In genomic region chr16:85417156-85417860, GRCh38 we compare ENCODE assay signal across 13 cellular contexts.
DNase-seq lines count a peak whose midpoint lies in the region; ATAC-seq and TF ChIP-seq lines count a peak whose summit lies in the region.
"Had no signal": no experiment of that assay in that cellular context is flagged by ENCODE, and none has a peak within 500 bp of the region (broad histone marks: within the 10 kb centered on the region; RNA-seq: fewer than 3 reads in every experiment).

No MANE protein-coding gene starts in this region.

- peaks cover 6% of the 10 kb centered on the region for H3K4me1 Mint-ChIP-seq in activated CD4-positive, alpha-beta memory T cell treated with anti-CD3 and anti-CD28 coated beads for 36 hours (ENCODE audit: low read depth)
- H3K4me1 Mint-ChIP-seq in activated CD4-positive, alpha-beta memory T cell treated with anti-CD3 and anti-CD28 coated beads, Interleukin-2, amount 10 ng/mL, durations not matched to agents 7 days and 5 days = peaks cover 2% of the 10 kb centered on the region
- H3K4me1 Mint-ChIP-seq in activated B cell treated with CpG ODN at 0.5 μM for 24 hours = no peaks in the 10 kb centered on the region
- peaks cover 35% of the 10 kb centered on the region for H3K4me1 Mint-ChIP-seq in nephron progenitor cell

- DNase-seq in activated CD4-positive, alpha-beta memory T cell treated with anti-CD3 and anti-CD28 coated beads for 36 hours = peak; percentile 7
- DNase-seq in activated CD4-positive, alpha-beta memory T cell treated with anti-CD3 and anti-CD28 coated beads, Interleukin-2, amount 10 ng/mL, durations not matched to agents 7 days and 5 days = no peak
- peak; percentile 41 for DNase-seq in DMS79 (lab: John Stamatoyannopoulos, UW)
- peak; percentile 6 for DNase-seq in activated B cell treated with CpG ODN at 0.5 μM for 24 hours
- DNase-seq in nephron progenitor cell = peak; percentile 3
- no peak for DNase-seq in AG20443 (ENCODE audit: low spot score)
- no peak for DNase-seq in colonic mucosa
- DNase-seq: Calu3; central memory CD4-positive, alpha-beta T cell; endodermal cell had no signal

- CTCF ChIA-PET in activated CD4-positive, alpha-beta memory T cell treated with anti-CD3 and anti-CD28 coated beads for 36 hours (lab: Charles Lee) = interaction anchor here (17.1 kb wide), 1 partner anchor 195 kb away, joined by 271 read pairs; the partner anchor contains the start of gene GSE1
- CTCF ChIA-PET in activated CD4-positive, alpha-beta memory T cell treated with anti-CD3 and anti-CD28 coated beads, Interleukin-2, amount 10 ng/mL, durations not matched to agents 7 days and 5 days (lab: Charles Lee) = interaction anchor here (1.5 kb wide), 1 partner anchor 199 kb away, joined by 13 read pairs; no protein-coding TSS in a partner anchor
- CTCF ChIA-PET in activated B cell treated with CpG ODN at 0.5 μM for 24 hours (lab: Charles Lee) = interaction anchor here (1.3 to 2.2 kb wide), 2 partner anchors 11 to 192 kb away, joined by 3 to 7 read pairs; no protein-coding TSS in a partner anchor

- H3K27me3 Mint-ChIP-seq in activated CD4-positive, alpha-beta memory T cell treated with anti-CD3 and anti-CD28 coated beads for 36 hours = no peaks in the 10 kb centered on the region
- H3K27me3 Mint-ChIP-seq in activated CD4-positive, alpha-beta memory T cell treated with anti-CD3 and anti-CD28 coated beads, Interleukin-2, amount 10 ng/mL, durations not matched to agents 7 days and 5 days = no peaks in the 10 kb centered on the region
- H3K27me3 Mint-ChIP-seq in activated B cell treated with CpG ODN at 0.5 μM for 24 hours = peaks cover 4% of the 10 kb centered on the region
- H3K27me3 Mint-ChIP-seq in nephron progenitor cell (ENCODE audit: low read depth, poor library complexity) = peaks cover 44% of the 10 kb centered on the region

- peaks cover 9% of the 10 kb centered on the region for H3K4me1 ChIP-seq in colonic mucosa

- H3K4me3 ChIP-seq in colonic mucosa = no peak overlapping the region
- H3K4me3 ChIP-seq: left lung, psoas muscle had no signal

- H3K36me3 Mint-ChIP-seq in activated CD4-positive, alpha-beta memory T cell treated with anti-CD3 and anti-CD28 coated beads for 36 hours = no peaks in the 10 kb centered on the region
- no peaks in the 10 kb centered on the region for H3K36me3 Mint-ChIP-seq in activated CD4-positive, alpha-beta memory T cell treated with anti-CD3 and anti-CD28 coated beads, Interleukin-2, amount 10 ng/mL, durations not matched to agents 7 days and 5 days (ENCODE audit: low read depth)
- H3K36me3 Mint-ChIP-seq in activated B cell treated with CpG ODN at 0.5 μM for 24 hours (ENCODE audit: low read depth) (no peaks in the 10 kb centered on the region), nephron progenitor cell (ENCODE audit: low read depth) (no peaks in the 10 kb centered on the region)

- H3K27ac ChIP-seq in colonic mucosa = no peak overlapping the region
- H3K27ac ChIP-seq: left lung, psoas muscle had no signal

- no peak overlapping the region for H3K9ac ChIP-seq in colonic mucosa (ENCODE audit: low read depth in 2 of 2, low read length in 2 of 2)

- H3K36me3 ChIP-seq in colonic mucosa = no peaks in the 10 kb centered on the region
- H3K36me3 ChIP-seq: left lung had no signal

- POLR2A ChIA-PET in activated CD4-positive, alpha-beta memory T cell treated with anti-CD3 and anti-CD28 coated beads for 36 hours (lab: Charles Lee) = no interaction called here
- POLR2A ChIA-PET in activated CD4-positive, alpha-beta memory T cell treated with anti-CD3 and anti-CD28 coated beads, Interleukin-2, amount 10 ng/mL, durations not matched to agents 7 days and 5 days (lab: Charles Lee) = no interaction called here
- POLR2A ChIA-PET in activated B cell treated with CpG ODN at 0.5 μM for 24 hours (lab: Charles Lee) = no interaction called here

- no peak for ATAC-seq in activated B cell treated with CpG ODN at 0.5 μM for 24 hours (ENCODE audit: low read depth)
- ATAC-seq in HG03521 (IDR thresholded peaks at IDR 0.05; ENCODE audit: unreplicated experiment) = no peak

- H3K4me3 Mint-ChIP-seq in activated CD4-positive, alpha-beta memory T cell treated with anti-CD3 and anti-CD28 coated beads for 36 hours = no peak overlapping the region
- H3K4me3 Mint-ChIP-seq in activated CD4-positive, alpha-beta memory T cell treated with anti-CD3 and anti-CD28 coated beads, Interleukin-2, amount 10 ng/mL, durations not matched to agents 7 days and 5 days = no peak overlapping the region
- no peak overlapping the region for H3K4me3 Mint-ChIP-seq in activated B cell treated with CpG ODN at 0.5 μM for 24 hours
- no peak overlapping the region for H3K4me3 Mint-ChIP-seq in nephron progenitor cell
- H3K4me3 Mint-ChIP-seq: endodermal cell had no signal

- TF ChIP-seq CTCF in activated B cell treated with CpG ODN at 0.5 μM for 24 hours (IDR thresholded peaks at IDR 0.05) = no peak
- no peak for TF ChIP-seq CTCF in nephron progenitor cell (IDR thresholded peaks at IDR 0.05)
- TF ChIP-seq CTCF in colonic mucosa (IDR thresholded peaks at IDR 0.05) = no peak

- H3K9me3 ChIP-seq in colonic mucosa = no peaks in the 10 kb centered on the region
- H3K9me3 ChIP-seq: psoas muscle had no signal

- H3K27ac Mint-ChIP-seq in activated CD4-positive, alpha-beta memory T cell treated with anti-CD3 and anti-CD28 coated beads for 36 hours = no peak overlapping the region
- no peak overlapping the region for H3K27ac Mint-ChIP-seq in activated CD4-positive, alpha-beta memory T cell treated with anti-CD3 and anti-CD28 coated beads, Interleukin-2, amount 10 ng/mL, durations not matched to agents 7 days and 5 days
- no peak overlapping the region for H3K27ac Mint-ChIP-seq in activated B cell treated with CpG ODN at 0.5 μM for 24 hours
- H3K27ac Mint-ChIP-seq in nephron progenitor cell = no peak overlapping the region

- intact Hi-C loops in activated CD4-positive, alpha-beta memory T cell treated with anti-CD3 and anti-CD28 coated beads for 36 hours (cut with micrococcal nuclease) = no loop called here
- intact Hi-C loops in activated B cell treated with CpG ODN at 0.5 μM for 24 hours (cut with micrococcal nuclease) (no loop called here), colonic mucosa (cut with DNase I) (no loop called here)

- peaks cover 12% of the 10 kb centered on the region for H3K9me3 Mint-ChIP-seq in activated CD4-positive, alpha-beta memory T cell treated with anti-CD3 and anti-CD28 coated beads for 36 hours
- H3K9me3 Mint-ChIP-seq in activated CD4-positive, alpha-beta memory T cell treated with anti-CD3 and anti-CD28 coated beads, Interleukin-2, amount 10 ng/mL, durations not matched to agents 7 days and 5 days = peaks cover 11% of the 10 kb centered on the region
- H3K9me3 Mint-ChIP-seq in activated B cell treated with CpG ODN at 0.5 μM for 24 hours (no peaks in the 10 kb centered on the region), nephron progenitor cell (peaks cover 5% of the 10 kb centered on the region)

- H3K27me3 ChIP-seq in colonic mucosa = no peaks in the 10 kb centered on the region
- H3K27me3 ChIP-seq: left lung had no signal

Comparison
In these comparisons a context has a peak if more than half of its experiments do, and no peak if none do; other contexts are left out.
1. DNase-seq: peak in activated CD4-positive, alpha-beta memory T cell treated with anti-CD3 and anti-CD28 coated beads for 36 hours (single experiment), DMS79 (single experiment), activated B cell treated with CpG ODN at 0.5 μM for 24 hours (single experiment) and nephron progenitor cell (single experiment); none in activated CD4-positive, alpha-beta memory T cell treated with anti-CD3 and anti-CD28 coated beads, Interleukin-2, amount 10 ng/mL, durations not matched to agents 7 days and 5 days (single experiment), AG20443 (single experiment) and colonic mucosa (single experiment).